Comparison of ENCODE assay signal across 23 cellular contexts in genomic region chr6:134481953-134482352, GRCh38.
DNase-seq lines count a peak whose midpoint lies in the region; ATAC-seq, FAIRE-seq and TF ChIP-seq lines count a peak whose summit lies in the region.
"Had no signal": no experiment of that assay in that cellular context is flagged by ENCODE, and none has a peak within 500 bp of the region (broad histone marks: within the 10 kb centered on the region; RNA-seq: fewer than 3 reads in every experiment).

No MANE protein-coding gene starts in this region.

- intact Hi-C loops in MCF 10A (cut with micrococcal nuclease): no loop called here
- intact Hi-C loops in breast epithelium (cut with DNase I; ENCODE audit: low total_unique reads): no loop called here
- intact Hi-C loops in HepG2 (cut with micrococcal nuclease; ENCODE audit: unreplicated experiment): no loop called here

- H3K27ac Mint-ChIP-seq in MCF 10A (ENCODE audit: low read depth, unreplicated experiment): no peak overlapping the region
- H3K27ac Mint-ChIP-seq: CD8-positive, alpha-beta memory T cell; HFFc6 had no signal

- no peak overlapping the region for H4K5ac ChIP-seq in H1 (ENCODE audit: insufficient read length, low read depth, low read length)

- no peak overlapping the region for H3K27ac ChIP-seq in breast epithelium
- no peak overlapping the region; the same call in 1 of the 2 replicates for H3K27ac ChIP-seq in H1 (ENCODE audit: low read depth, low read length)
- H3K27ac ChIP-seq in HepG2 (ENCODE audit: extremely low read length, insufficient read depth, low read length): no peak overlapping the region
- H3K27ac ChIP-seq: RWPE1 had no signal

- H3K9ac ChIP-seq in H1 (replicated peaks in 1 of 4; ENCODE audit: extremely low read depth in 1 of 4, low read depth in 3 of 4, low read length in 3 of 4) (no peak overlapping the region), HepG2 (ENCODE audit: insufficient read depth, low read depth, low read length) (no peak overlapping the region)

- peaks cover 16% of the 10 kb centered on the region for H3K4me1 Mint-ChIP-seq in MCF 10A (ENCODE audit: insufficient read depth, unreplicated experiment)
- H3K4me1 Mint-ChIP-seq: CD8-positive, alpha-beta memory T cell had no signal

- H3K4me3 ChIP-seq in breast epithelium (no peak overlapping the region), H1 (ENCODE audit: extremely low read depth in 1 of 4, insufficient read depth in 2 of 4, low read depth in 3 of 4, low read length in 4 of 4) (no peak overlapping the region), HepG2 (replicated peaks in 1 of 3; ENCODE audit: insufficient read depth in 1 of 3, low read depth in 2 of 3, low read length in 3 of 3) (no peak overlapping the region)
- H3K4me3 ChIP-seq: HAP-1 had no signal

- no peak overlapping the region for H3K14ac ChIP-seq in H1 (ENCODE audit: insufficient read length)

- H3K4me3 Mint-ChIP-seq in MCF 10A (ENCODE audit: unreplicated experiment): no peak overlapping the region
- H3K4me3 Mint-ChIP-seq: CD14-positive monocyte; CD8-positive, alpha-beta memory T cell; HFFc6 had no signal

- H2AK5ac ChIP-seq in H1 (ENCODE audit: low read depth, low read length): no peak overlapping the region

- DNase-seq in MCF 10A (ENCODE audit: unreplicated experiment) (peak; percentile 65), breast epithelium (ENCODE audit: low spot score in 2 of 2) (no peak), H1 (ENCODE audit: low read depth in 1 of 2, low spot score in 2 of 2) (no peak), HepG2 (ENCODE audit: low spot score) (no peak), NCI-H187 treated with DMSO at 0.1 percent for 48 hours (lab: John Stamatoyannopoulos, UW) (no peak), ureter (ENCODE audit: low spot score) (no peak)
- DNase-seq: 8988T; ACHN; BE2C; CD8-positive, alpha-beta memory T cell; HFFc6; KG1; MM.1S; NCI-H2029 treated with DMSO at 0.1 percent for 48 hours; NCI-H446 treated with DMSO at 0.1 percent for 48 hours; NCI-H526; SHP77 had no signal

- no peak overlapping the region for H3K56ac ChIP-seq in H1 (replicated peaks; ENCODE audit: insufficient read length, low read depth, low read length)

- H2BK15ac ChIP-seq in H1 (ENCODE audit: low read length): no peak overlapping the region

- no peak overlapping the region for H4K8ac ChIP-seq in H1 (ENCODE audit: extremely low read depth, insufficient read depth, low read length)

- no peak overlapping the region for H4K91ac ChIP-seq in H1 (replicated peaks; ENCODE audit: insufficient read length, low read length)

- H3K27me3 Mint-ChIP-seq in MCF 10A (ENCODE audit: insufficient read depth, unreplicated experiment): no peaks in the 10 kb centered on the region
- H3K27me3 Mint-ChIP-seq: CD8-positive, alpha-beta memory T cell had no signal

- H3K27me3 ChIP-seq in breast epithelium (no peaks in the 10 kb centered on the region), H1 (replicated peaks in 1 of 4; ENCODE audit: control insufficient read depth in 3 of 4, extremely low read depth in 1 of 4, insufficient read depth in 3 of 4, low read length in 3 of 4) (no peaks in the 10 kb centered on the region), HepG2 (ENCODE audit: control insufficient read depth in 1 of 2, insufficient read depth in 2 of 2, low read length in 2 of 2) (no peaks in the 10 kb centered on the region)
- H3K27me3 ChIP-seq: BE2C had no signal

- no peak overlapping the region for H2BK20ac ChIP-seq in H1 (ENCODE audit: low read length)

- H4K20me1 ChIP-seq in H1 (replicated peaks in 1 of 2; ENCODE audit: control insufficient read depth in 1 of 2, insufficient read depth in 2 of 2, low read length in 2 of 2) (no peaks in the 10 kb centered on the region), HepG2 (ENCODE audit: insufficient read depth, low read length) (no peaks in the 10 kb centered on the region)

- no peaks in the 10 kb centered on the region for H3K79me1 ChIP-seq in H1 (ENCODE audit: low read depth, low read length)

- no peak for ATAC-seq in HepG2
- no peak for ATAC-seq in GM21390 (IDR thresholded peaks at IDR 0.05; ENCODE audit: unreplicated experiment)
- ATAC-seq: Panc1 had no signal

- TF ChIP-seq RAD21 in H1 (IDR thresholded peaks at IDR 0.05 in 1 of 2, conservative IDR thresholded peaks at IDR 0.05 in 1 of 2; ENCODE audit: low read depth in 2 of 2, low read length in 2 of 2): no peak
- TF ChIP-seq RAD21 in HepG2 (CRISPR knock-in tag; IDR thresholded peaks at IDR 0.05): no peak

- peaks cover 0 to 5% of the 10 kb centered on the region in 2 donors for H3K4me1 ChIP-seq in breast epithelium
- peaks cover 0 to 5% (median 2%) of the 10 kb centered on the region in 4 experiments; a peak in 2 of 7 replicates for H3K4me1 ChIP-seq in H1 (replicated peaks in 1 of 4; ENCODE audit: control insufficient read depth in 3 of 4, insufficient read depth in 4 of 4, low read length in 3 of 4)
- H3K4me1 ChIP-seq in HepG2 (ENCODE audit: insufficient read depth, low read length): no peaks in the 10 kb centered on the region
- H3K4me1 ChIP-seq: BE2C, HAP-1 had no signal

- no peak overlapping the region for H2BK12ac ChIP-seq in H1 (ENCODE audit: low read depth, low read length)

- H2BK5ac ChIP-seq in H1 (ENCODE audit: low read depth, low read length): no peak overlapping the region

- no peak for FAIRE-seq in H1 (lab: Jason Lieb, UNC)
- FAIRE-seq in HepG2 (lab: Jason Lieb, UNC): no peak
- FAIRE-seq: GM18507 had no signal

- H3K36me3 Mint-ChIP-seq in MCF 10A (ENCODE audit: insufficient read depth, unreplicated experiment): no peaks in the 10 kb centered on the region

- no peak overlapping the region for H3K4me2 ChIP-seq in H1 (ENCODE audit: insufficient read depth in 1 of 2, low read depth in 2 of 2, low read length in 2 of 2)
- H3K4me2 ChIP-seq in HepG2 (ENCODE audit: low read depth, low read length): no peak overlapping the region

- in situ Hi-C loops in HepG2 (cut with HindIII; ENCODE audit: extremely low pct_ligation_motif_present, low pct_unique_long_range_greater_than_20kb): no loop called here

- BruUV-seq in MCF 10A (replicated peaks; lab: Mats Ljungman, UMichigan) (no TSS peak), HepG2 (replicated peaks; lab: Mats Ljungman, UMichigan) (no TSS peak)

- H3K79me2 ChIP-seq in H1 (ENCODE audit: control insufficient read depth in 1 of 2, insufficient read depth in 2 of 2, low read length in 2 of 2): no peaks in the 10 kb centered on the region
- H3K79me2 ChIP-seq in HepG2 (ENCODE audit: insufficient read depth, low read length): no peaks in the 10 kb centered on the region

- CTCF ChIA-PET in MCF 10A (lab: Yijun Ruan, JAX) (interaction anchor here (0.6 to 1.0 kb wide), 2 partner anchors 303 to 404 kb away, joined by 3 to 4 read pairs; no protein-coding TSS in a partner anchor), H1 (lab: Charles Lee; ENCODE audit: partially characterized antibody) (interaction anchor here (0.7 to 1.2 kb wide), 4 partner anchors 35 to 288 kb away, joined by 3 to 4 read pairs (median 3); no protein-coding TSS in a partner anchor), HepG2 (lab: Yijun Ruan, JAX; ENCODE audit: low intra/inter-chr PET ratio, low total read pairs) (no interaction called here)

- TF ChIP-seq POLR2A in breast epithelium (IDR thresholded peaks at IDR 0.05): no peak
- TF ChIP-seq POLR2A in H1 (IDR thresholded peaks at IDR 0.05; ENCODE audit: control extremely low read depth in 1 of 2, low read depth in 2 of 2, low read length in 2 of 2): no peak
- TF ChIP-seq POLR2A in HepG2 (IDR thresholded peaks at IDR 0.05; ENCODE audit: insufficient read depth in 1 of 2, low read depth in 2 of 2, low read length in 2 of 2): no peak

- 87% methylated on average over 6 of the region's 6 CpGs; no CpG with 5 or more reads in 1 of the 2 experiments for WGBS in H1 (ENCODE audit: extremely low coverage in 1 of 2, insufficient coverage in 1 of 2, insufficient read length in 1 of 2, insufficient replicate concordance in 2 of 2, low coverage in 1 of 2, low lambda C conversion rate in 2 of 2, missing lambda C conversion rate in 1 of 2), 2 experiments
- 47% methylated on average over 6 of the region's 6 CpGs for WGBS in HepG2 (ENCODE audit: low lambda C conversion rate)

- POLR2A ChIA-PET in MCF 10A (lab: Yijun Ruan, JAX) (interaction anchor here (0.7 to 6.9 kb wide), 7 partner anchors 13 to 277 kb away, joined by 3 to 34 read pairs (median 4); no protein-coding TSS in a partner anchor), H1 (lab: Charles Lee; ENCODE audit: partially characterized antibody) (no interaction called here), HepG2 (lab: Yijun Ruan, JAX) (no interaction called here)

- H3K9me3 ChIP-seq in breast epithelium: no peaks in the 10 kb centered on the region
- no peaks in the 10 kb centered on the region for H3K9me3 ChIP-seq in H1 (ENCODE audit: insufficient read depth in 2 of 2, low read depth in 1 of 2, low read length in 1 of 2)
- H3K9me3 ChIP-seq in HepG2 (ENCODE audit: low read length): no peaks in the 10 kb centered on the region
- H3K9me3 ChIP-seq: BE2C, HAP-1 had no signal

- H2BK120ac ChIP-seq in H1 (replicated peaks; ENCODE audit: low read depth, low read length): no peak overlapping the region

- TF ChIP-seq CTCF in MCF 10A (IDR thresholded peaks at IDR 0.05; ENCODE audit: unreplicated experiment) (no peak), breast epithelium (IDR thresholded peaks at IDR 0.05) (no peak), H1 (IDR thresholded peaks at IDR 0.05; ENCODE audit: control extremely low read depth in 1 of 3, insufficient read depth in 1 of 3, low read depth in 1 of 3, low read length in 3 of 3) (no peak), HepG2 (CRISPR knock-in tag; IDR thresholded peaks at IDR 0.05) (no peak)

- no peaks in the 10 kb centered on the region for H3K36me3 ChIP-seq in breast epithelium
- no peaks in the 10 kb centered on the region for H3K36me3 ChIP-seq in H1 (ENCODE audit: control insufficient read depth in 2 of 4, insufficient read depth in 4 of 4, low read length in 3 of 4)
- H3K36me3 ChIP-seq in HepG2 (replicated peaks in 1 of 2; ENCODE audit: control insufficient read depth in 1 of 2, insufficient read depth in 2 of 2, low read length in 2 of 2): no peaks in the 10 kb centered on the region
- H3K36me3 ChIP-seq: BE2C, HAP-1 had no signal

- H3K23ac ChIP-seq in H1 (ENCODE audit: insufficient read length): no peak overlapping the region

- peak overlapping the region; percentile 71; the same call in 1 of the 2 replicates for H2AFZ ChIP-seq in H1 (ENCODE audit: low read length)
- H2AFZ ChIP-seq in HepG2 (ENCODE audit: low read length): no peak overlapping the region

- H3K18ac ChIP-seq in H1 (ENCODE audit: extremely low read depth, low read length): no peak overlapping the region

- TF ChIP-seq EP300 in H1 (IDR thresholded peaks at IDR 0.05; ENCODE audit: borderline replicate concordance in 1 of 2, low read depth in 2 of 2, low read length in 2 of 2) (no peak), HepG2 (IDR thresholded peaks at IDR 0.05; ENCODE audit: low read depth in 2 of 2, low read length in 2 of 2) (no peak), HepG2 (CRISPR knock-in tag; IDR thresholded peaks at IDR 0.05; ENCODE audit: borderline replicate concordance) (no peak)

- H3K4ac ChIP-seq in H1 (replicated peaks; ENCODE audit: insufficient read length, low read depth, low read length): no peak overlapping the region

- no peaks in the 10 kb centered on the region for H3K23me2 ChIP-seq in H1 (ENCODE audit: low read depth, low read length)

- H3K9me3 Mint-ChIP-seq in MCF 10A (ENCODE audit: unreplicated experiment): no peaks in the 10 kb centered on the region
- H3K9me3 Mint-ChIP-seq: CD8-positive, alpha-beta memory T cell; HFFc6 had no signal

TF ChIP-seq in HepG2, 621 proteins besides CTCF, POLR2A, EP300 and RAD21 (continues in another document):
- TF ChIP-seq ZNF724P (CRISPR knock-in tag; IDR thresholded peaks at IDR 0.05; ENCODE audit: borderline replicate concordance): no peak
